In the genomic region with DNA sequence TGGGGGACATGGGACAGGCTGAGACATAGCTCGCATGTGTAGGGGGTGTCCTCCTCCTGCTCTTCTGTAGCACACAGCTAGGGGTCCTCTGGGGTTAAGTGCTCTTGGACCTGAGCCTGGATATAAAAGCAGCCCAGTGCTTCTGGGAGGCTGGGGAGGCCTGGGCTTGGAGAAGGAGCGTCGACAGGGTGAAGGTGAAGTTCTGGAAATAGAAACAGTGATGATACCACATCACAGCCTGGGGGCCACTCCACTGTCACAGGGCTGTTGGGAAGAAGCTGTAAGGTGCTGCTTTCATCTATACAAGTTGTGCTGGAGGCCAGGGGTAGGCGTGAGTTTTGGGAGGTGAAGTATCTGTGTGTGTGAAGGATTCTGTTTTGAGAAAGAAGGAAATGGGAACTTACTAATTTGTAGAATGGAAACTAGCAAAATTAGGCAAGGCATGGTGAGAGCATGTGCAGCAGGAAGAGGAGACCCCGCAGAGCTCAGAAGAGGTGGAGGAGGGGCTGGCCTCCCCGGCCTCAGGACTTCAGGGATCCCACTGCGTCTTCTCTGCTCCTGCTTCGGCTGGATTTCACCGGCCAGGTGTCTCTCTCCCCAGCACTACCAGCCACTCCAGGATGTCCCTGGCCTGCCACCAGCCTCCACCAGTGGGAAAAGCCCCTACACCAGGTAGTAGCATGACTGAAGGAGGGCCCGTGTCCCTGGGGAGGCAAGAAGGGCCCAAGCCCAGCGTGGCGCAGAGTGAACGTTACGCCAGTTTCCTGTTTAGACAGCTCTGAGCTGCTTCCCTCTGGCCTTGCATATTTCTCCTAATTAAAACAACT, we compare ENCODE assay signal across 8 cellular contexts. TPM values are rescaled to one million over a fixed set of nuclear protein-coding genes. Genes with fewer than 3 reads are reported as not detected.
DNase-seq lines count a peak whose midpoint lies in the region; ATAC-seq, FAIRE-seq and TF ChIP-seq lines count a peak whose summit lies in the region.

No MANE protein-coding gene starts in this region.

- DNase-seq in GM12891 (ENCODE audit: insufficient read length, low spot score), result no peak
- DNase-seq in NCI-H1694 (lab: John Stamatoyannopoulos, UW), result no peak
- DNase-seq in SW480 (ENCODE audit: low spot score), result no peak
- no peak for DNase-seq in NCI-H82 treated with DMSO at 0.1 percent for 48 hours (lab: John Stamatoyannopoulos, UW; ENCODE audit: unreplicated experiment)
- no peak for DNase-seq in D721Med (ENCODE audit: insufficient read length, low spot score)

- H3K4me3 Mint-ChIP-seq in activated naive CD8-positive, alpha-beta T cell, result no peak overlapping the region

- H3K27ac Mint-ChIP-seq in activated naive CD8-positive, alpha-beta T cell, result peak overlapping the region; percentile 50

- H3K27me3 Mint-ChIP-seq in activated naive CD8-positive, alpha-beta T cell, result no peaks in the 10 kb centered on the region

- H3K9me3 Mint-ChIP-seq in activated naive CD8-positive, alpha-beta T cell (ENCODE audit: low read depth), result no peaks in the 10 kb centered on the region

- peak; percentile 26; the same call in 1 of the 2 replicates for TF ChIP-seq POLR2A in GM12891 (IDR thresholded peaks at IDR 0.05; ENCODE audit: low read depth, low read length)

- FAIRE-seq in GM12891 (lab: Jason Lieb, UNC) (peak; percentile 96), D721Med (lab: Jason Lieb, UNC) (no peak)

- no peak for TF ChIP-seq CTCF in D721Med (IDR thresholded peaks at IDR 0.05; ENCODE audit: insufficient read depth, missing control alignments)

- no peaks in the 10 kb centered on the region for H3K36me3 Mint-ChIP-seq in activated naive CD8-positive, alpha-beta T cell

- H3K4me1 Mint-ChIP-seq in activated naive CD8-positive, alpha-beta T cell (ENCODE audit: low read depth), result peaks cover 8% of the 10 kb centered on the region

- ATAC-seq in GM21367 (IDR thresholded peaks at IDR 0.05; ENCODE audit: unreplicated experiment) (peak; percentile 47), HG03558 (IDR thresholded peaks at IDR 0.05; ENCODE audit: extremely low read depth, unreplicated experiment) (peak; percentile 34)

TF ChIP-seq in GM12891, 5 proteins besides CTCF, POLR2A, EP300 and RAD21:
- TF ChIP-seq TAF1 (IDR thresholded peaks at IDR 0.05; ENCODE audit: low read depth, low read length) (peak; percentile 32; the same call in 1 of the 2 replicates), SPI1 (IDR thresholded peaks at IDR 0.05; ENCODE audit: low read depth, low read length) (peak; percentile 89), POU2F2 (IDR thresholded peaks at IDR 0.05; ENCODE audit: low read depth, low read length) (peak; percentile 80), PAX5 (IDR thresholded peaks at IDR 0.05; ENCODE audit: insufficient read depth, low read length, severe bottlenecking) (no peak), POLR2AphosphoS5 (IDR thresholded peaks at IDR 0.05; ENCODE audit: low read depth, low read length) (peak; percentile 13)

RNA-seq across cellular contexts. Expression of a gene that starts 19.4 kb away (rescaled TPM):
- 139 TPM for polyA plus RNA-seq in GM12891 (2012; ENCODE audit: low read depth, missing spikeins)
